ENCODE assay signal across 35 cellular contexts in genomic region chr11:66918751-66919150, GRCh38.
"Had no signal": no experiment of that assay in that cellular context is flagged by ENCODE, and none has a peak within 500 bp of the region (broad histone marks: within the 10 kb centered on the region; RNA-seq: fewer than 3 reads in every experiment).

No MANE protein-coding gene starts in this region.

- ATAC-seq: activated CD8-positive, alpha-beta memory T cell treated with anti-CD3 and anti-CD28 coated beads, Interleukin-2, amount 10 ng/mL, durations not matched to agents 7 days and 5 days; PC-3; Right ventricle myocardium inferior; SK-N-SH treated with all-trans-retinoic acid at 6 μM for 48 hours had no signal

- H3K36me3 ChIP-seq: brain microvascular endothelial cell, Peyer's patch had no signal

- H3K27ac ChIP-seq: brain microvascular endothelial cell, Peyer's patch, VCaP had no signal

- DNase-seq: activated B cell treated with CpG ODN at 0.5 μM for 24 hours; activated CD4-positive, alpha-beta memory T cell treated with anti-CD3 and anti-CD28 coated beads, Interleukin-2, amount 10 ng/mL, durations not matched to agents 7 days and 5 days; activated CD4-positive, alpha-beta T cell treated with anti-CD3 and anti-CD28 coated beads for 4 hours; activated CD4-positive, alpha-beta T cell treated with anti-CD3 and anti-CD28 coated beads, Interleukin-2, amount 50 U/mL, for 1 hour; activated CD4-positive, CD25-positive, alpha-beta regulatory T cell treated with anti-CD3 and anti-CD28 coated beads, Interleukin-2, amount 50 U/mL, for 72 hours; activated CD8-positive, alpha-beta memory T cell treated with anti-CD3 and anti-CD28 coated beads for 24 hours; activated CD8-positive, alpha-beta memory T cell treated with anti-CD3 and anti-CD28 coated beads, Interleukin-2, amount 10 ng/mL, durations not matched to agents 7 days and 5 days; activated CD8-positive, alpha-beta memory T cell treated with anti-CD3 and anti-CD28 coated beads, Interleukin-2, amount 50 U/mL, for 48 hours; activated effector memory CD4-positive, alpha-beta T cell treated with Interleukin-2 at 50 U/mL for 16 hours; activated naive CD4-positive, alpha-beta T cell treated with anti-CD3 and anti-CD28 coated beads, Interleukin-2, amount 10 ng/mL, durations not matched to agents 7 days and 5 days; activated T-cell treated with anti-CD3 and anti-CD28 coated beads, Interleukin-2, amount 50 U/mL, for 48 hours; amniotic stem cell; brain microvascular endothelial cell; central memory CD4-positive, alpha-beta T cell; MM.1S; MV-4-11; NCI-H1092; NCI-H1436 treated with DMSO at 0.1 percent for 48 hours; NCI-H1694 treated with DMSO at 0.1 percent for 48 hours; NCI-H2029; NCI-H510A; NCI-H526; NCI-H748 treated with DMSO at 0.1 percent for 48 hours; NK-92 treated with Interleukin-12 subunit alpha and Interleukin-12 subunit beta, amount 100 ng/mL, for 24 hours; PC-3; Peyer's patch; RPMI8226; SIG-M5; SW 1271; T-helper 1 cell; T-helper 2 cell; T-helper 9 cell had no signal

- H3K4me3 ChIP-seq: Peyer's patch had no signal

- H3K4me1 ChIP-seq: Peyer's patch had no signal

- H3K27me3 ChIP-seq: brain microvascular endothelial cell, Peyer's patch had no signal
